In the genomic region with DNA sequence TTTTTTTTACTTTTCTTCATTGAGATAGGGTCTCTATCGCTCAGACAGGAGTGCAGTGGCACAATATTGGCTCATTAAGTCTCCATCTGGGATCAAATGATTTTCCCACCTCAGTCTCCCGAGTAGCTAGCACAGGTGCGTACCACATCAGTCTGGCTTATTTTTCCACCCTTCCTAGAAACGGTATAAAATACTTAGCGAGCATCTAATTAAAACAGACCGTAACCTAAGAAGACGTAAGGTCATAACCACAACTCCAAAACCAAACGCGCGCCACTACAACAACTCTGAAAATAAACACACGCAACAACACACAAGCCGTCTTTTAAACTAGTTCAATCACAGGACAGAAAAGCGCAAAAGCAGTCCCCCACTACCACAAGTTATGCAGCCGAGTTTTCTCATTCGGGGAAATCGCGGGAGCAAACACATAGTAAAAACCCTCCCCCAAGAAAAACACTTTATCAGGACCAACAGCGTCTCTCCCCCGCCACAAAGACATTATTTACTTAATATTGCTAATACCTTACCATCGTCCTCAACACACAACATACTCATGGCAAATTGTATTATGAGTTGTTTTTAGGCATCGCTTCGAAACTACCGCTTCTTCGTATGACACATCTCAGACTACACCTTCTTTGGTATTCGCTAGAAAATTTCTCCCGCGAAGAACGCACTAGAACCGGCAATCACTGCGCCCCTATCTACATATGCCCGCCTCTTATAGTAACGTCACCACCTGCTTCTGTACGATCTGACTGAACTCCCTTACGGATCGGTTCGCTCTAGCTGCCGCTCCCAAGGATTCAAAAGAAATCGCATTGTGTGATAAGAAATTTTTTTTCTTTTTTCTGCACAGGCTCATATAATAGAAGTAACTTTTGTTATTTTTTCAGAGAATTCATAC, we compare ENCODE assay signal across 8 cellular contexts. TPM values are rescaled to one million over a fixed set of nuclear protein-coding genes. Genes with fewer than 3 reads are reported as not detected.
DNase-seq lines count a peak whose midpoint lies in the region; ATAC-seq and TF ChIP-seq lines count a peak whose summit lies in the region.

No MANE protein-coding gene starts in this region.

- H3K14ac ChIP-seq in IMR-90 (replicated peaks; ENCODE audit: low read depth, low read length) = peak overlapping the region; percentile 96

- POLR2A ChIA-PET in IMR-90 (lab: Charles Lee; ENCODE audit: unreplicated experiment) = interaction anchor here (0.7 to 2.3 kb wide), 2 partner anchors 27 to 33 kb away, joined by 3 to 8 read pairs; a partner anchor contains a TSS

- no peaks in the 10 kb centered on the region for H3K9me1 ChIP-seq in IMR-90 (ENCODE audit: insufficient read depth, low read length)

- no peaks in the 10 kb centered on the region; the same call in 1 of the 2 replicates for H4K20me1 ChIP-seq in IMR-90 (ENCODE audit: insufficient read depth, low read length)

- no peak overlapping the region for H2AK9ac ChIP-seq in IMR-90 (replicated peaks; ENCODE audit: low read depth, low read length, poor library complexity)

- H3K36me3 Mint-ChIP-seq in Calu3 (ENCODE audit: insufficient read depth, unreplicated experiment) = peaks cover 25% of the 10 kb centered on the region
- H3K36me3 Mint-ChIP-seq in activated T-cell treated with anti-CD3 and anti-CD28 coated beads, Interleukin-2, amount 50 U/mL, for 4 hours (ENCODE audit: insufficient read depth) = no peaks in the 10 kb centered on the region

- peak overlapping the region; percentile 97 for H3K23ac ChIP-seq in IMR-90 (ENCODE audit: low read depth, low read length)

- H3K9me3 Mint-ChIP-seq in Calu3 (ENCODE audit: low read depth, unreplicated experiment) = no peaks in the 10 kb centered on the region
- no peaks in the 10 kb centered on the region for H3K9me3 Mint-ChIP-seq in activated T-cell treated with anti-CD3 and anti-CD28 coated beads, Interleukin-2, amount 50 U/mL, for 4 hours

- TF ChIP-seq CTCF in Calu3 (IDR thresholded peaks at IDR 0.05; ENCODE audit: unreplicated experiment) (no peak), IMR-90 (conservative IDR thresholded peaks at IDR 0.05; ENCODE audit: low read depth, low read length) (no peak), esophagus squamous epithelium (IDR thresholded peaks at IDR 0.05) (peak in 3 of 6 experiments; percentile 9 to 23 (median 15))

- H3K18ac ChIP-seq in IMR-90 (ENCODE audit: low read depth, low read length) = peak overlapping the region; percentile 90

- no peak for TF ChIP-seq RAD21 in IMR-90 (IDR thresholded peaks at IDR 0.05; ENCODE audit: low read length)

- WGBS in IMR-90 (ENCODE audit: extremely low coverage in 2 of 2, insufficient read length in 1 of 2), 2 experiments = 2% methylated on average over 6 of the region's 38 CpGs; no CpG with 5 or more reads in 1 of the 2 experiments
- 1 to 2% methylated on average over 33 to 38 of the region's 38 CpGs for WGBS in esophagus squamous epithelium, 2 donors

- peak overlapping the region; percentile 98 for H3K27ac Mint-ChIP-seq in Calu3 (ENCODE audit: unreplicated experiment)

- H2BK120ac ChIP-seq in IMR-90 (ENCODE audit: low read depth, low read length) = peak overlapping the region; percentile 99

- H3K36me3 ChIP-seq in IMR-90 (ENCODE audit: control insufficient read depth, insufficient read depth, low read length) (no peaks in the 10 kb centered on the region), esophagus squamous epithelium (no peaks in the 10 kb centered on the region), muscle layer of duodenum (ENCODE audit: control insufficient read depth in 1 of 2, insufficient read depth in 2 of 2, low read length in 2 of 2) (no peaks in the 10 kb centered on the region)

- CTCF ChIA-PET in Calu3 (lab: Charles Lee) (interaction anchor here (0.7 to 0.9 kb wide), 2 partner anchors 61 to 67 kb away, joined by 3 to 4 read pairs; no protein-coding TSS in a partner anchor), IMR-90 (lab: Yijun Ruan, JAX) (no interaction called here)

- no peak overlapping the region; the same call in 2 of the 3 replicates for H2BK15ac ChIP-seq in IMR-90 (ENCODE audit: low read depth, low read length)

- intact Hi-C loops in Calu3 (cut with micrococcal nuclease; ENCODE audit: unreplicated experiment) (no loop called here), IMR-90 (cut with micrococcal nuclease) (loop anchor here (1.0 to 10.0 kb wide), 5 partner anchors 28 to 343 kb away; no protein-coding TSS in a partner anchor), esophagus squamous epithelium (cut with DNase I) (no loop called here)

- peak overlapping the region; percentile 63 for H3K4me3 Mint-ChIP-seq in Calu3 (ENCODE audit: low read depth, unreplicated experiment)
- H3K4me3 Mint-ChIP-seq in activated T-cell treated with anti-CD3 and anti-CD28 coated beads, Interleukin-2, amount 50 U/mL, for 4 hours = peak overlapping the region; percentile 81

- H3K79me1 ChIP-seq in IMR-90 (ENCODE audit: low read depth in 1 of 2, low read length in 2 of 2) = no peaks in the 10 kb centered on the region

- peak overlapping the region; percentile 99 for H2BK20ac ChIP-seq in IMR-90 (ENCODE audit: low read depth, low read length)

- peak overlapping the region; percentile 99 for H3K56ac ChIP-seq in IMR-90 (ENCODE audit: extremely low read depth, insufficient read depth, low read length)

- H3K4me3 ChIP-seq in IMR-90 (ENCODE audit: insufficient read depth, low read depth, low read length) (peak overlapping the region; percentile 22), esophagus squamous epithelium (peak overlapping the region; percentile 24 to 62 (median 47)), muscle layer of duodenum (ENCODE audit: low read depth in 1 of 2, low read length in 2 of 2) (peak overlapping the region; percentile 34 to 74)

- DNase-seq in Calu3 (peak; percentile 65), IMR-90 (peak; percentile 99), OCI-M1 (lab: John Stamatoyannopoulos, UW) (peak; percentile 87), esophagus squamous epithelium (lab: John Stamatoyannopoulos, UW) (peak; percentile 54)
- peak; percentile 62 for DNase-seq in activated T-cell treated with anti-CD3 and anti-CD28 coated beads, Interleukin-2, amount 50 U/mL, for 4 hours
- DNase-seq in stimulated activated CD8-positive, alpha-beta memory T cell treated with anti-CD3 and anti-CD28 coated beads, Interleukin-7, amount 100 ng/mL, for 1 hour (ENCODE audit: low read depth in 2 of 2) = peak; percentile 38 to 47

- peak overlapping the region; percentile 51 for H4K5ac ChIP-seq in IMR-90 (ENCODE audit: low read depth, low read length)

- ATAC-seq in GM21447 (IDR thresholded peaks at IDR 0.05; ENCODE audit: unreplicated experiment) = peak; percentile 76
- ATAC-seq in IMR-90 (ENCODE audit: low read depth) = peak; percentile 94
- peak; percentile 81 to 87 for ATAC-seq in activated T-cell treated with anti-CD3 and anti-CD28 coated beads, Interleukin-2, amount 50 U/mL, for 4 hours

- H3K9me3 ChIP-seq in IMR-90 (ENCODE audit: control insufficient read depth, insufficient read depth, low read length) = no peaks in the 10 kb centered on the region
- no peaks in the 10 kb centered on the region for H3K9me3 ChIP-seq in esophagus squamous epithelium
- H3K9me3 ChIP-seq in muscle layer of duodenum (ENCODE audit: control insufficient read depth in 1 of 2, low read length in 2 of 2) = no peaks in the 10 kb centered on the region

- peak overlapping the region; percentile 98 for H4K91ac ChIP-seq in IMR-90 (ENCODE audit: insufficient read depth, low read depth, low read length)

- H3K4me1 Mint-ChIP-seq in Calu3 (ENCODE audit: low read depth, unreplicated experiment) = no peaks in the 10 kb centered on the region
- peaks cover 23% of the 10 kb centered on the region for H3K4me1 Mint-ChIP-seq in activated T-cell treated with anti-CD3 and anti-CD28 coated beads, Interleukin-2, amount 50 U/mL, for 4 hours (ENCODE audit: low read depth)

- H2AFZ ChIP-seq in IMR-90 (replicated peaks; ENCODE audit: low read length, poor library complexity) = peak overlapping the region; percentile 5

- peak overlapping the region; percentile 96 for H2BK5ac ChIP-seq in IMR-90 (ENCODE audit: low read depth, low read length, poor library complexity, severe bottlenecking)

- no peaks in the 10 kb centered on the region for H3K27me3 Mint-ChIP-seq in Calu3 (ENCODE audit: unreplicated experiment)
- H3K27me3 Mint-ChIP-seq in activated T-cell treated with anti-CD3 and anti-CD28 coated beads, Interleukin-2, amount 50 U/mL, for 4 hours (ENCODE audit: low read depth) = peaks cover 5% of the 10 kb centered on the region

- dilution Hi-C loops in IMR-90 (cut with HindIII; ENCODE audit: low sequenced_read_pairs, unreplicated experiment) = no loop called here

- peak overlapping the region; percentile 31; the same call in 1 of the 2 replicates for H2AK5ac ChIP-seq in IMR-90 (ENCODE audit: low read depth, low read length)

- peak; percentile 100 for TF ChIP-seq POLR2A in IMR-90 (IDR thresholded peaks at IDR 0.05; ENCODE audit: low read depth, low read length)
- TF ChIP-seq POLR2A in esophagus squamous epithelium (IDR thresholded peaks at IDR 0.05) = peak in 3 of 4 donors; percentile 92 to 100 (median 95)

- H3K4ac ChIP-seq in IMR-90 (ENCODE audit: low read depth, low read length) = peak overlapping the region; percentile 97

- peak overlapping the region; percentile 37 to 99 for H4K8ac ChIP-seq in IMR-90 (ENCODE audit: low read depth in 2 of 2, low read length in 2 of 2)

- peak overlapping the region; percentile 82 for H3K27ac ChIP-seq in IMR-90 (ENCODE audit: insufficient read depth, low read length)
- H3K27ac ChIP-seq in esophagus squamous epithelium = peak overlapping the region; percentile 75 to 88 (median 82)
- peak overlapping the region; percentile 92 for H3K27ac ChIP-seq in muscle layer of duodenum (ENCODE audit: low read length)

- peak overlapping the region; percentile 79 for H3K9ac ChIP-seq in IMR-90 (ENCODE audit: low read depth, low read length)

- H3K4me1 ChIP-seq in IMR-90 (ENCODE audit: control insufficient read depth, insufficient read depth, low read length) = no peaks in the 10 kb centered on the region
- peaks cover 0 to 22% (median 5%) of the 10 kb centered on the region in 3 donors for H3K4me1 ChIP-seq in esophagus squamous epithelium
- no peaks in the 10 kb centered on the region for H3K4me1 ChIP-seq in muscle layer of duodenum (ENCODE audit: control insufficient read depth in 1 of 2, insufficient read depth in 2 of 2, low read length in 2 of 2)

- peak overlapping the region; percentile 67 for H3K4me2 ChIP-seq in IMR-90 (ENCODE audit: low read depth, low read length)

- TSS peak; percentile 100 for BruUV-seq in Calu3 (replicated peaks; lab: Mats Ljungman, UMichigan)
- TSS peak; percentile 100 for BruUV-seq in IMR-90 (replicated peaks; lab: Mats Ljungman, UMichigan)

- H3K27me3 ChIP-seq in IMR-90 (ENCODE audit: control insufficient read depth, insufficient read depth, low read length) (no peaks in the 10 kb centered on the region), esophagus squamous epithelium (no peaks in the 10 kb centered on the region), muscle layer of duodenum (ENCODE audit: low read depth, low read length) (no peaks in the 10 kb centered on the region)

- in situ Hi-C loops in IMR-90 (cut with MboI; ENCODE audit: low sequenced_read_pairs) = no loop called here

RNA-seq across cellular contexts. Expression of a gene that starts 32.8 kb away (rescaled TPM):
- 0.07 TPM in 2 replicates for total RNA-seq in Calu3 (2022)
- not detected in 2 replicates for total RNA-seq in IMR-90 (2012; rRNA removed)
- polyA plus RNA-seq in IMR-90 (2012; rRNA removed) = not detected in 2 replicates
- polyA plus RNA-seq in IMR-90 (2012; cell fraction: cytosol; rRNA removed) = not detected in 2 replicates
- 0.01 and 0.02 TPM in 2 replicates for polyA plus RNA-seq in IMR-90 (2012; cell fraction: nucleus; rRNA removed; ENCODE audit: low replicate concordance)
- total RNA-seq in activated T-cell treated with anti-CD3 and anti-CD28 coated beads, Interleukin-2, amount 50 U/mL, for 4 hours = under 1 TPM; 0.20 to 0.43 (median 0.29) TPM
- under 1 TPM in 2 of 4 donors, not detected in 2; 0.13 to 0.19 TPM for total RNA-seq in esophagus squamous epithelium

RNA-seq across cellular contexts. Expression of a gene that starts 33.3 kb away (rescaled TPM):
- 24.3 and 28.4 TPM in 2 replicates for total RNA-seq in Calu3 (2022)
- total RNA-seq in IMR-90 (2012; rRNA removed) = 21.1 and 28.6 TPM in 2 replicates
- 21.4 and 28.3 TPM in 2 replicates for polyA plus RNA-seq in IMR-90 (2012; rRNA removed)
- 4.9 and 5.6 TPM in 2 replicates for polyA plus RNA-seq in IMR-90 (2012; cell fraction: cytosol; rRNA removed)
- polyA plus RNA-seq in IMR-90 (2012; cell fraction: nucleus; rRNA removed; ENCODE audit: low replicate concordance) = 2.0 and 8.6 TPM in 2 replicates
- 10 to 100 TPM; 57.4 to 68.5 (median 59.9) TPM for total RNA-seq in activated T-cell treated with anti-CD3 and anti-CD28 coated beads, Interleukin-2, amount 50 U/mL, for 4 hours
- total RNA-seq in esophagus squamous epithelium = 10 to 100 TPM; 11.6 to 19.2 (median 14.6) TPM

Comparison
In these comparisons a context has a peak if more than half of its experiments do, and no peak if none do; other contexts are left out.
1. Peak in every context shown above with its lines: DNase-seq, ATAC-seq, H3K4me3 ChIP-seq and H3K27ac ChIP-seq.
2. DNase-seq: peak in every context shown above with its lines; median percentile 99 in IMR-90; 87 in OCI-M1; 65 in Calu3; 62 in activated T-cell treated with anti-CD3 and anti-CD28 coated beads, Interleukin-2, amount 50 U/mL, for 4 hours; 54 in esophagus squamous epithelium; 42 in stimulated activated CD8-positive, alpha-beta memory T cell treated with anti-CD3 and anti-CD28 coated beads, Interleukin-7, amount 100 ng/mL, for 1 hour.